In the genomic region with DNA sequence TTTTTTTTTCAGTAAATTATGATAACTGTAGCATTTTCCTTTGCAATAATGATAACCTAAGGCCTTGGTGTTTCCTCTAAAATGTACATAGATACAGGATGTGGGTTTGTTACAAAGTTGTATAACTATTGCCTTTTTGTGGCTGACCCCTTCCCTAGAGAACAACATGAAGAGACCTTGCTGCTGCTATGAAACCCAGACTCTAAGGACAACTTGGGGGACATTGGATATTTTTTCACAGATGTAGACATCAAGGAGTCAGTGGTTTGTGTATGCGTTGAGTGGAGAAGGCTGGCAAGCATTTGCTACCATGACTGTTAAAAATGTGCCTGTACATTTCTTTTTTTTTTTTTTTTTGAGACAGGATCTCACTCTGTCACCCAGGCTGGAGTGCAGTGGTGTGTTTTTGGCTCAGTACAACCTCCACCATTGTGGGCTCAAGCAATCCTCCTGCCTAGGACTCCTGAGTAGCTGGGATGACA, we compare ENCODE assay signal across 12 cellular contexts. TPM values are rescaled to one million over a fixed set of nuclear protein-coding genes. Genes with fewer than 3 reads are reported as not detected.
DNase-seq lines count a peak whose midpoint lies in the region; ATAC-seq and TF ChIP-seq lines count a peak whose summit lies in the region.
"Had no signal": no experiment of that assay in that cellular context is flagged by ENCODE, and none has a peak within 500 bp of the region (broad histone marks: within the 10 kb centered on the region; RNA-seq: fewer than 3 reads in every experiment).

No MANE protein-coding gene starts in this region.

- peak in 1 of 7 experiments; percentile 49 for DNase-seq in CD8-positive, alpha-beta T cell
- DNase-seq in SJSA1 (ENCODE audit: low read depth in 1 of 2, low spot score in 2 of 2) = no peak
- DNase-seq in effector memory CD4-positive, alpha-beta T cell = no peak
- no peak for DNase-seq in HT-29 (ENCODE audit: low spot score)
- DNase-seq in DMS153 treated with DMSO at 0.1 percent for 48 hours (lab: John Stamatoyannopoulos, UW; ENCODE audit: unreplicated experiment) = no peak
- no peak for DNase-seq in stimulated activated naive B cell treated with anti-CD40 and anti-IgM and Interleukin-4, amounts not matched to agents 10 μg/mL and 1 μg/mL and 100 μg/mL, for 72 hours
- DNase-seq in NCI-H2081 (lab: John Stamatoyannopoulos, UW) = no peak
- DNase-seq: DMS153; foreskin melanocyte; NCI-H1092 treated with DMSO at 0.1 percent for 48 hours; stimulated activated CD4-positive, alpha-beta T cell treated with anti-CD3 and anti-CD28 coated beads, Interleukin-4, amount 100 ng/mL, for 1 hour had no signal

- H3K9me3 ChIP-seq in CD8-positive, alpha-beta T cell (ENCODE audit: low read length) = no peaks in the 10 kb centered on the region
- H3K9me3 ChIP-seq in SJSA1 (replicated peaks) (no peaks in the 10 kb centered on the region), neutrophil (no peaks in the 10 kb centered on the region)
- no peaks in the 10 kb centered on the region for H3K9me3 ChIP-seq in effector memory CD4-positive, alpha-beta T cell (ENCODE audit: control insufficient read depth, low read length)

- POLR2A ChIA-PET in CD8-positive, alpha-beta T cell (lab: Charles Lee) = interaction anchor here (0.6 to 5.9 kb wide), 6 partner anchors 10 to 215 kb away, joined by 3 to 52 read pairs (median 8); a partner anchor contains a TSS

- no peaks in the 10 kb centered on the region for H3K27me3 ChIP-seq in CD8-positive, alpha-beta T cell (ENCODE audit: insufficient read depth, low read length)
- H3K27me3 ChIP-seq in SJSA1 (replicated peaks) (no peaks in the 10 kb centered on the region), neutrophil (no peaks in the 10 kb centered on the region)
- H3K27me3 ChIP-seq in effector memory CD4-positive, alpha-beta T cell (replicated peaks; ENCODE audit: control insufficient read depth, insufficient read depth, low read length, poor library complexity, severe bottlenecking) = no peaks in the 10 kb centered on the region

- peak overlapping the region; percentile 42 for H3K4me3 ChIP-seq in CD8-positive, alpha-beta T cell (ENCODE audit: low read depth, low read length)
- H3K4me3 ChIP-seq in SJSA1 (no peak overlapping the region), neutrophil (ENCODE audit: low read depth in 1 of 2, low read length in 1 of 2) (no peak overlapping the region)
- peak overlapping the region; percentile 26 for H3K4me3 ChIP-seq in effector memory CD4-positive, alpha-beta T cell (ENCODE audit: insufficient read depth, low read depth, low read length, poor library complexity, severe bottlenecking)

- CTCF ChIA-PET in CD8-positive, alpha-beta T cell (lab: Charles Lee) = interaction anchor here (0.7 to 9.8 kb wide), 4 partner anchors 11 to 136 kb away, joined by 3 to 75 read pairs (median 14); a partner anchor contains a TSS

- intact Hi-C loops in CD8-positive, alpha-beta T cell (cut with DNase I, micrococcal nuclease) = loop anchor here (1.0 kb wide), 2 partner anchors 12 to 17 kb away; a partner anchor contains a TSS

- peak overlapping the region; percentile 70 for H3K4me3 Mint-ChIP-seq in CD8-positive, alpha-beta T cell
- no peak overlapping the region for H3K4me3 Mint-ChIP-seq in stimulated activated naive B cell treated with anti-CD40 and anti-IgM and Interleukin-4, amounts not matched to agents 10 μg/mL and 1 μg/mL and 100 μg/mL, for 72 hours

- no peak for TF ChIP-seq CTCF in CD8-positive, alpha-beta T cell (IDR thresholded peaks at IDR 0.05)
- no peak for TF ChIP-seq CTCF in neutrophil (IDR thresholded peaks at IDR 0.05)

- H3K36me3 ChIP-seq in CD8-positive, alpha-beta T cell (ENCODE audit: insufficient read depth, low read length) = peaks cover 5% of the 10 kb centered on the region
- H3K36me3 ChIP-seq in SJSA1 = peaks cover 6% of the 10 kb centered on the region; the same call in 1 of the 2 replicates
- peaks cover 23% of the 10 kb centered on the region for H3K36me3 ChIP-seq in effector memory CD4-positive, alpha-beta T cell (ENCODE audit: control insufficient read depth, insufficient read depth, low read length)
- H3K36me3 ChIP-seq in neutrophil = peaks cover 44% of the 10 kb centered on the region

- H3K4me1 ChIP-seq in CD8-positive, alpha-beta T cell (ENCODE audit: insufficient read depth, low read length) = peaks cover 79% of the 10 kb centered on the region
- H3K4me1 ChIP-seq in SJSA1 (replicated peaks) (peaks cover 31% of the 10 kb centered on the region), neutrophil (ENCODE audit: control insufficient read depth in 1 of 2, insufficient read depth in 1 of 2, low read depth in 1 of 2, low read length in 1 of 2) (peaks cover 14 to 15% of the 10 kb centered on the region in 2 experiments)
- H3K4me1 ChIP-seq in effector memory CD4-positive, alpha-beta T cell (ENCODE audit: control insufficient read depth, insufficient read depth, low read length, poor library complexity, severe bottlenecking) = peaks cover 44% of the 10 kb centered on the region

- peak overlapping the region; percentile 79 for H3K27ac ChIP-seq in CD8-positive, alpha-beta T cell (ENCODE audit: low read depth, low read length)
- peak overlapping the region; percentile 69 for H3K27ac ChIP-seq in SJSA1
- H3K27ac ChIP-seq in effector memory CD4-positive, alpha-beta T cell (ENCODE audit: insufficient read depth, low read length, poor library complexity, severe bottlenecking) = peak overlapping the region; percentile 67
- H3K27ac ChIP-seq in neutrophil = peak overlapping the region; percentile 81

- H3K9me3 Mint-ChIP-seq in CD8-positive, alpha-beta T cell = no peaks in the 10 kb centered on the region
- H3K9me3 Mint-ChIP-seq in stimulated activated naive B cell treated with anti-CD40 and anti-IgM and Interleukin-4, amounts not matched to agents 10 μg/mL and 1 μg/mL and 100 μg/mL, for 72 hours = no peaks in the 10 kb centered on the region

- peaks cover 62% of the 10 kb centered on the region for H3K4me1 Mint-ChIP-seq in CD8-positive, alpha-beta T cell (ENCODE audit: low read depth)
- H3K4me1 Mint-ChIP-seq in stimulated activated naive B cell treated with anti-CD40 and anti-IgM and Interleukin-4, amounts not matched to agents 10 μg/mL and 1 μg/mL and 100 μg/mL, for 72 hours = peaks cover 4 to 26% of the 10 kb centered on the region in 2 donors

- ATAC-seq in CD8-positive, alpha-beta T cell = peak; percentile 84
- ATAC-seq in stimulated activated naive B cell treated with anti-CD40 and anti-IgM and Interleukin-4, amounts not matched to agents 10 μg/mL and 1 μg/mL and 100 μg/mL, for 72 hours (replicated peaks) = no peak

- H3K27ac Mint-ChIP-seq in CD8-positive, alpha-beta T cell = peak overlapping the region; percentile 96
- H3K27ac Mint-ChIP-seq in stimulated activated naive B cell treated with anti-CD40 and anti-IgM and Interleukin-4, amounts not matched to agents 10 μg/mL and 1 μg/mL and 100 μg/mL, for 72 hours = no peak overlapping the region

- H3K27me3 Mint-ChIP-seq in CD8-positive, alpha-beta T cell (ENCODE audit: low read depth) = no peaks in the 10 kb centered on the region
- no peaks in the 10 kb centered on the region for H3K27me3 Mint-ChIP-seq in stimulated activated naive B cell treated with anti-CD40 and anti-IgM and Interleukin-4, amounts not matched to agents 10 μg/mL and 1 μg/mL and 100 μg/mL, for 72 hours

- peaks cover 68% of the 10 kb centered on the region for H3K36me3 Mint-ChIP-seq in CD8-positive, alpha-beta T cell
- peaks cover 17 to 26% of the 10 kb centered on the region in 2 donors for H3K36me3 Mint-ChIP-seq in stimulated activated naive B cell treated with anti-CD40 and anti-IgM and Interleukin-4, amounts not matched to agents 10 μg/mL and 1 μg/mL and 100 μg/mL, for 72 hours

RNA-seq across cellular contexts. Expression of a gene that starts 12.3 kb away (rescaled TPM):
- total RNA-seq in CD8-positive, alpha-beta T cell = 10 to 100 TPM; 31.7 to 36.4 TPM
- 48.5 and 49.3 TPM in 2 replicates for total RNA-seq in SJSA1 (2014; rRNA removed; shearing (Covaris generic))
- total RNA-seq in HT-29 (2014; rRNA removed; shearing (Covaris generic)) = 105 and 113 TPM in 2 replicates

RNA-seq across cellular contexts. Expression of a gene that starts 14.1 kb away (rescaled TPM):
- 10 to 100 TPM; 30.5 to 31.8 TPM for total RNA-seq in CD8-positive, alpha-beta T cell
- total RNA-seq in SJSA1 (2014; rRNA removed; shearing (Covaris generic)) = 9.5 and 14.5 TPM in 2 replicates
- 81.3 and 109 TPM in 2 replicates for total RNA-seq in HT-29 (2014; rRNA removed; shearing (Covaris generic))

RNA-seq across cellular contexts. Expression of a gene that starts 50.0 kb away (rescaled TPM):
- total RNA-seq in CD8-positive, alpha-beta T cell = 10 to 100 TPM; 21.7 to 25.0 TPM
- total RNA-seq in SJSA1 (2014; rRNA removed; shearing (Covaris generic)) = 5.1 and 7.9 TPM in 2 replicates
- total RNA-seq in HT-29 (2014; rRNA removed; shearing (Covaris generic)) = not detected in 2 replicates

Comparison
In these comparisons a context has a peak if more than half of its experiments do, and no peak if none do; other contexts are left out.
1. H3K4me3 ChIP-seq: peak in CD8-positive, alpha-beta T cell (single experiment) and effector memory CD4-positive, alpha-beta T cell (single experiment); none in SJSA1 (single experiment) and neutrophil (0 of 2).
2. Peak in every context shown above with its lines, with median percentiles within 50 percentile points of each other: H3K27ac ChIP-seq.